ENCODE assay signal across 9 cellular contexts in the genomic region with DNA sequence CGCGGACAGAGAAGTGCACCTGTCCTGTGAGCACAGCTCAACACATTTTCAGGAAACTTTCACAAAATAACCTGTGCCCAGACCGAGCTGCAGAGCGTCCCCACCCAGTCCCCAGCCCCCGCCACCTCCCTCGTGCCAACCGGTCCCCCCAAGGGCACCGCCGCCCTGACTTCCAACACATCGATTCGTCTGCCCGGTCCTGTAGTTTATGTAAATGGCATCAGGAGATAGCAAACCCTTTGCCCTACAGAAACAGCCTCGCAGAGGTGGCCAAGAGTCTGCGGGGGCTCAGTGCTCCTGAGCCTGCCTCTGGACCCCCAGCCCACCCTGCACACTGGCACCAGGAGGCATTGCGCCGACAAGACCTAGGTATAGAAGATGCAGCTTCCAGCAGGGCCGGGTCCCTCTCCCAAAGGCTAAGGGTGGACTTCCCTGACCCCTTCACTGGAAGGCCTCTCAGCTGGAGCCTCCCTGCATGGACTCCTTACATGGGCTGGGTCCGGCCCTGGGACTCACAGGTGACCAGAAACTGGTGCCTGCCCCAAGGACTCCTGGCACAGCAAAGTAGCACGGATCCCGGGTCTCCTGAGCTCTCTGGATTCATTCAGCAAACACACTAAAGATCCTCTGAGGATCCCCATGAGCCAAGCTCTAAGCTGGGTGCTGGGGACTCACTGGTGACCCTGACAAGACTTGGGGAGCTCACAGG. TPM values are rescaled to one million over a fixed set of nuclear protein-coding genes. Genes with fewer than 3 reads are reported as not detected.
DNase-seq lines count a peak whose midpoint lies in the region; ATAC-seq and TF ChIP-seq lines count a peak whose summit lies in the region.
"Had no signal": no experiment of that assay in that cellular context is flagged by ENCODE, and none has a peak within 500 bp of the region (broad histone marks: within the 10 kb centered on the region; RNA-seq: fewer than 3 reads in every experiment).

No MANE protein-coding gene starts in this region.

- H3K4me3 Mint-ChIP-seq in activated CD8-positive, alpha-beta memory T cell treated with anti-CD3 and anti-CD28 coated beads, Interleukin-2, amount 10 ng/mL, durations not matched to agents 7 days and 5 days, result peak overlapping the region; percentile 52
- peak overlapping the region; percentile 60 for H3K4me3 Mint-ChIP-seq in activated naive CD8-positive, alpha-beta T cell treated with anti-CD3 and anti-CD28 coated beads, Interleukin-2, amount 50 U/mL, for 24 hours

- H3K9me3 ChIP-seq in left lung, result no peaks in the 10 kb centered on the region
- no peaks in the 10 kb centered on the region for H3K9me3 ChIP-seq in testis
- H3K9me3 ChIP-seq: body of pancreas had no signal

- H3K4me3 ChIP-seq in left lung (peak overlapping the region; percentile 38 to 41), testis (peak overlapping the region; percentile 53 to 59)

- 40 to 100% methylated on average over 1 to 20 of the region's 20 CpGs for WGBS in testis, 2 donors

- TF ChIP-seq CTCF in left lung (IDR thresholded peaks at IDR 0.05) (no peak), testis (IDR thresholded peaks at IDR 0.05) (no peak)

- no peaks in the 10 kb centered on the region for H3K9me3 Mint-ChIP-seq in activated CD8-positive, alpha-beta memory T cell treated with anti-CD3 and anti-CD28 coated beads, Interleukin-2, amount 10 ng/mL, durations not matched to agents 7 days and 5 days (ENCODE audit: low read depth)
- no peaks in the 10 kb centered on the region for H3K9me3 Mint-ChIP-seq in activated naive CD8-positive, alpha-beta T cell treated with anti-CD3 and anti-CD28 coated beads, Interleukin-2, amount 50 U/mL, for 24 hours

- no peaks in the 10 kb centered on the region for H3K36me3 ChIP-seq in left lung
- no peaks in the 10 kb centered on the region for H3K36me3 ChIP-seq in testis (ENCODE audit: low read depth, missing control alignments)

- no peaks in the 10 kb centered on the region for H3K36me3 Mint-ChIP-seq in activated CD8-positive, alpha-beta memory T cell treated with anti-CD3 and anti-CD28 coated beads, Interleukin-2, amount 10 ng/mL, durations not matched to agents 7 days and 5 days
- no peaks in the 10 kb centered on the region for H3K36me3 Mint-ChIP-seq in activated naive CD8-positive, alpha-beta T cell treated with anti-CD3 and anti-CD28 coated beads, Interleukin-2, amount 50 U/mL, for 24 hours (ENCODE audit: low read depth)

- H3K4me1 ChIP-seq in left lung, result peaks cover 0 to 19% of the 10 kb centered on the region in 2 donors
- peaks cover 54% of the 10 kb centered on the region for H3K4me1 ChIP-seq in testis

- H3K4me1 Mint-ChIP-seq in activated CD8-positive, alpha-beta memory T cell treated with anti-CD3 and anti-CD28 coated beads, Interleukin-2, amount 10 ng/mL, durations not matched to agents 7 days and 5 days, result peaks cover 3% of the 10 kb centered on the region
- H3K4me1 Mint-ChIP-seq in activated naive CD8-positive, alpha-beta T cell treated with anti-CD3 and anti-CD28 coated beads, Interleukin-2, amount 50 U/mL, for 24 hours, result peaks cover 14% of the 10 kb centered on the region

- H3K27ac Mint-ChIP-seq in activated CD8-positive, alpha-beta memory T cell treated with anti-CD3 and anti-CD28 coated beads, Interleukin-2, amount 10 ng/mL, durations not matched to agents 7 days and 5 days, result no peak overlapping the region
- H3K27ac Mint-ChIP-seq in activated naive CD8-positive, alpha-beta T cell treated with anti-CD3 and anti-CD28 coated beads, Interleukin-2, amount 50 U/mL, for 24 hours, result no peak overlapping the region

- no peak for ATAC-seq in activated CD8-positive, alpha-beta memory T cell treated with anti-CD3 and anti-CD28 coated beads, Interleukin-2, amount 10 ng/mL, durations not matched to agents 7 days and 5 days
- no peak for ATAC-seq in activated naive CD8-positive, alpha-beta T cell treated with anti-CD3 and anti-CD28 coated beads, Interleukin-2, amount 50 U/mL, for 24 hours
- ATAC-seq in left lung, result no peak
- ATAC-seq in GM18505 (IDR thresholded peaks at IDR 0.05; ENCODE audit: unreplicated experiment), result no peak

- H3K27me3 ChIP-seq in left lung (peaks cover 0 to 44% of the 10 kb centered on the region in 2 donors), testis (no peaks in the 10 kb centered on the region)
- H3K27me3 ChIP-seq: body of pancreas had no signal

- intact Hi-C loops in left lung (cut with DNase I), result no loop called here
- intact Hi-C loops in testis (cut with DNase I; ENCODE audit: low total_unique reads), result no loop called here

- no peak for TF ChIP-seq POLR2A in testis (IDR thresholded peaks at IDR 0.05)
- TF ChIP-seq POLR2A in GM18505 (IDR thresholded peaks at IDR 0.05; ENCODE audit: borderline replicate concordance, extremely low read depth, insufficient read depth, insufficient read length), result no peak

- peaks cover 29% of the 10 kb centered on the region for H3K27me3 Mint-ChIP-seq in activated CD8-positive, alpha-beta memory T cell treated with anti-CD3 and anti-CD28 coated beads, Interleukin-2, amount 10 ng/mL, durations not matched to agents 7 days and 5 days
- H3K27me3 Mint-ChIP-seq in activated naive CD8-positive, alpha-beta T cell treated with anti-CD3 and anti-CD28 coated beads, Interleukin-2, amount 50 U/mL, for 24 hours, result peaks cover 3% of the 10 kb centered on the region

- H3K27ac ChIP-seq in left lung (no peak overlapping the region), testis (peak overlapping the region in 1 of 2 donors; percentile 78)
- H3K27ac ChIP-seq: body of pancreas had no signal

- no peak for DNase-seq in activated CD8-positive, alpha-beta memory T cell treated with anti-CD3 and anti-CD28 coated beads, Interleukin-2, amount 10 ng/mL, durations not matched to agents 7 days and 5 days
- no peak for DNase-seq in activated CD8-positive, alpha-beta memory T cell treated with anti-CD3 and anti-CD28 coated beads for 24 hours
- DNase-seq in activated naive CD8-positive, alpha-beta T cell treated with anti-CD3 and anti-CD28 coated beads, Interleukin-2, amount 50 U/mL, for 24 hours, result no peak
- DNase-seq in left lung (no peak), testis (no peak), dedifferentiated amniotic fluid mesenchymal stem cell (ENCODE audit: extremely low spot score) (no peak), NCI-H146 (lab: John Stamatoyannopoulos, UW) (no peak)

- CTCF ChIA-PET in activated CD8-positive, alpha-beta memory T cell treated with anti-CD3 and anti-CD28 coated beads, Interleukin-2, amount 10 ng/mL, durations not matched to agents 7 days and 5 days (lab: Charles Lee), result interaction anchor here (0.8 to 6.2 kb wide), 4 partner anchors 7 to 204 kb away, joined by 3 to 41 read pairs (median 4); a partner anchor contains a TSS

RNA-seq across cellular contexts. Expression of a gene that starts 6.6 kb away (rescaled TPM):
- 1 to 10 TPM; 1.1 to 1.7 TPM for total RNA-seq in activated CD8-positive, alpha-beta memory T cell treated with anti-CD3 and anti-CD28 coated beads, Interleukin-2, amount 10 ng/mL, durations not matched to agents 7 days and 5 days
- total RNA-seq in left lung, result 10 to 100 TPM in 1 of 2 donors, 1 to 10 TPM in 1; 6.3 to 10.7 TPM
- 10 to 100 TPM; 13.7 to 16.4 TPM for total RNA-seq in testis
- 8.1 TPM for polyA plus RNA-seq in testis (ENCODE audit: insufficient read depth, low read depth, low replicate concordance)

RNA-seq across cellular contexts. Expression of a gene that starts 32.0 kb away (rescaled TPM):
- total RNA-seq in activated CD8-positive, alpha-beta memory T cell treated with anti-CD3 and anti-CD28 coated beads, Interleukin-2, amount 10 ng/mL, durations not matched to agents 7 days and 5 days, result 10 to 100 TPM; 54.3 to 71.6 TPM
- total RNA-seq in left lung, result 1 to 10 TPM; 5.6 to 8.4 TPM
- 10 to 100 TPM; 13.4 to 14.0 TPM for total RNA-seq in testis
- polyA plus RNA-seq in testis (ENCODE audit: insufficient read depth, low read depth, low replicate concordance), result 6.2 TPM

RNA-seq across cellular contexts. Expression of a gene that starts 56.3 kb away (rescaled TPM):
- total RNA-seq in activated CD8-positive, alpha-beta memory T cell treated with anti-CD3 and anti-CD28 coated beads, Interleukin-2, amount 10 ng/mL, durations not matched to agents 7 days and 5 days, result 10 to 100 TPM; 32.5 to 39.1 TPM
- total RNA-seq in left lung, result 10 to 100 TPM; 24.4 to 30.8 TPM
- total RNA-seq in testis, result 10 to 100 TPM; 29.0 to 34.6 TPM
- 11.4 TPM for polyA plus RNA-seq in testis (ENCODE audit: insufficient read depth, low read depth, low replicate concordance)

RNA-seq across cellular contexts. Expression of a gene that starts 57.1 kb away (rescaled TPM):
- not detected for total RNA-seq in activated CD8-positive, alpha-beta memory T cell treated with anti-CD3 and anti-CD28 coated beads, Interleukin-2, amount 10 ng/mL, durations not matched to agents 7 days and 5 days
- total RNA-seq in left lung (not detected), testis (1 to 10 TPM; 5.3 to 5.6 TPM)
- polyA plus RNA-seq in testis (ENCODE audit: insufficient read depth, low read depth, low replicate concordance), result 5.1 TPM
- total RNA-seq: body of pancreas had no signal
